28 cellular contexts compared by ENCODE assay signal in genomic region chr10:131085586-131085860, GRCh38.
"Had no signal": no experiment of that assay in that cellular context is flagged by ENCODE, and none has a peak within 500 bp of the region (broad histone marks: within the 10 kb centered on the region; RNA-seq: fewer than 3 reads in every experiment).

No MANE protein-coding gene starts in this region.

- H3K27me3 ChIP-seq: neutrophil, ovary, right atrium auricular region had no signal

- H3K36me3 ChIP-seq: gastroesophageal sphincter, heart left ventricle, neutrophil, ovary, right atrium auricular region, tibial artery had no signal

- DNase-seq: activated CD4-positive, alpha-beta T cell treated with anti-CD3 and anti-CD28 coated beads for 1 hour; activated CD4-positive, alpha-beta T cell treated with anti-CD3 and anti-CD28 coated beads, Interleukin-2, amount 50 U/mL, for 4 hours; activated CD8-positive, alpha-beta memory T cell treated with anti-CD3 and anti-CD28 coated beads for 24 hours; activated CD8-positive, alpha-beta memory T cell treated with anti-CD3 and anti-CD28 coated beads, Interleukin-2, amount 50 U/mL, for 48 hours; activated naive CD4-positive, alpha-beta T cell treated with Interleukin-2 at 50 U/mL for 16 hours; activated naive CD8-positive, alpha-beta T cell treated with anti-CD3 and anti-CD28 coated beads, Interleukin-2, amount 10 ng/mL, durations not matched to agents 7 days and 5 days; activated T-cell treated with anti-CD3 and anti-CD28 coated beads, Interleukin-2, amount 50 U/mL, for 4 hours; amniotic stem cell; cerebellar nuclear complex; heart left ventricle; ovary; psoas muscle; stimulated activated CD4-positive, alpha-beta T cell treated with anti-CD3 and anti-CD28 coated beads, Interleukin-2, amount 100 ng/mL, for 24 hours; stimulated activated naive CD8-positive, alpha-beta T cell treated with anti-CD3 and anti-CD28 coated beads, Interleukin-15, amount 100 ng/mL, for 72 hours; T-helper 1 cell; T-helper 9 cell; tibial artery had no signal

- H3K9me3 Mint-ChIP-seq: activated naive CD8-positive, alpha-beta T cell treated with anti-CD3 and anti-CD28 coated beads, Interleukin-2, amount 10 ng/mL, durations not matched to agents 7 days and 5 days; activated T-cell treated with anti-CD3 and anti-CD28 coated beads, Interleukin-2, amount 50 U/mL, for 4 hours; activated T-helper 2 cell treated with anti-CD3 and anti-CD28 coated beads, Interferon-gamma antibody, Interleukin-2, Interleukin-4, amounts not matched to agents 10 μg/mL and 5 μg/mL and 100 μg/mL, durations not matched to agents 14 hours and 24 hours and 36 hours had no signal

- H3K4me1 ChIP-seq: gastroesophageal sphincter, heart left ventricle, psoas muscle, right atrium auricular region had no signal

- H3K9me3 ChIP-seq: heart left ventricle, neutrophil, ovary, psoas muscle, right atrium auricular region, tibial artery had no signal

- H3K4me3 Mint-ChIP-seq: activated naive CD8-positive, alpha-beta T cell treated with anti-CD3 and anti-CD28 coated beads, Interleukin-2, amount 10 ng/mL, durations not matched to agents 7 days and 5 days; activated T-cell treated with anti-CD3 and anti-CD28 coated beads, Interleukin-2, amount 50 U/mL, for 4 hours; stimulated activated effector memory CD8-positive, alpha-beta T cell treated with anti-CD3 and anti-CD28 coated beads, Interleukin-12 subunit alpha, Interleukin-12 subunit beta, amount 100 ng/mL, for 72 hours; stimulated activated naive CD8-positive, alpha-beta T cell treated with anti-CD3 and anti-CD28 coated beads, Interleukin-15, amount 100 ng/mL, for 72 hours had no signal

- H3K27ac Mint-ChIP-seq: activated naive CD8-positive, alpha-beta T cell treated with anti-CD3 and anti-CD28 coated beads, Interleukin-2, amount 10 ng/mL, durations not matched to agents 7 days and 5 days; activated T-helper 2 cell treated with anti-CD3 and anti-CD28 coated beads, Interferon-gamma antibody, Interleukin-2, Interleukin-4, amounts not matched to agents 10 μg/mL and 5 μg/mL and 100 μg/mL, durations not matched to agents 14 hours and 24 hours and 36 hours; stimulated activated effector memory CD8-positive, alpha-beta T cell treated with anti-CD3 and anti-CD28 coated beads, Interleukin-12 subunit alpha, Interleukin-12 subunit beta, amount 100 ng/mL, for 72 hours; stimulated activated naive CD8-positive, alpha-beta T cell treated with anti-CD3 and anti-CD28 coated beads, Interleukin-15, amount 100 ng/mL, for 72 hours had no signal

- H3K36me3 Mint-ChIP-seq: activated naive CD8-positive, alpha-beta T cell treated with anti-CD3 and anti-CD28 coated beads, Interleukin-2, amount 10 ng/mL, durations not matched to agents 7 days and 5 days; naive thymus-derived CD8-positive, alpha-beta T cell; stimulated activated effector memory CD8-positive, alpha-beta T cell treated with anti-CD3 and anti-CD28 coated beads, Interleukin-12 subunit alpha, Interleukin-12 subunit beta, amount 100 ng/mL, for 72 hours had no signal

- ATAC-seq: activated T-cell treated with anti-CD3 and anti-CD28 coated beads, Interleukin-2, amount 50 U/mL, for 4 hours; gastroesophageal sphincter; heart left ventricle; left lobe of liver; psoas muscle; stimulated activated effector memory CD8-positive, alpha-beta T cell treated with anti-CD3 and anti-CD28 coated beads, Interleukin-12 subunit alpha, Interleukin-12 subunit beta, amount 100 ng/mL, for 72 hours; stimulated activated naive CD8-positive, alpha-beta T cell treated with anti-CD3 and anti-CD28 coated beads, Interleukin-15, amount 100 ng/mL, for 72 hours had no signal

- H3K27me3 Mint-ChIP-seq: activated naive CD8-positive, alpha-beta T cell treated with anti-CD3 and anti-CD28 coated beads, Interleukin-2, amount 10 ng/mL, durations not matched to agents 7 days and 5 days had no signal

- H3K27ac ChIP-seq: coronary artery, epithelial cell of prostate, gastroesophageal sphincter, heart left ventricle, neutrophil, ovary, psoas muscle, right atrium auricular region, skin epidermis, tibial artery had no signal

- H3K4me3 ChIP-seq: coronary artery, gastroesophageal sphincter, heart left ventricle, lung, ovary, psoas muscle, right atrium auricular region, skin epidermis, tibial artery had no signal
